13 cellular contexts compared by ENCODE assay signal in genomic region chr12:116266220-116266619, GRCh38. TPM values are rescaled to one million over a fixed set of nuclear protein-coding genes. Genes with fewer than 3 reads are reported as not detected.
DNase-seq lines count a peak whose midpoint lies in the region; ATAC-seq and TF ChIP-seq lines count a peak whose summit lies in the region.
"Had no signal": no experiment of that assay in that cellular context is flagged by ENCODE, and none has a peak within 500 bp of the region (broad histone marks: within the 10 kb centered on the region; RNA-seq: fewer than 3 reads in every experiment).

No MANE protein-coding gene starts in this region.

- H3K27ac ChIP-seq in left ventricle myocardium inferior (replicated peaks) (no peak overlapping the region), smooth muscle cell (ENCODE audit: low read depth) (peak overlapping the region; percentile 41), prostate gland (no peak overlapping the region)
- H3K27ac ChIP-seq: ascending aorta had no signal

- WGBS in smooth muscle cell (ENCODE audit: low lambda C conversion rate): 36% methylated on average over 2 of the region's 2 CpGs
- 62% methylated on average over 2 of the region's 2 CpGs for WGBS in prostate gland

- DNase-seq in Right ventricle myocardium inferior (ENCODE audit: missing footprints): no peak
- no peak for DNase-seq in left ventricle myocardium inferior
- DNase-seq in adipocyte (ENCODE audit: low read depth): peak; percentile 24
- no peak for DNase-seq in left ventricle myocardium superior
- no peak for DNase-seq in smooth muscle cell (lab: John Stamatoyannopoulos, UW; ENCODE audit: unreplicated experiment)
- no peak for DNase-seq in prostate gland (ENCODE audit: low spot score)
- DNase-seq in activated CD4-positive, alpha-beta T cell treated with anti-CD3 and anti-CD28 coated beads for 1 hour: no peak
- DNase-seq in Calu3: no peak
- DNase-seq: activated CD8-positive, alpha-beta memory T cell treated with anti-CD3 and anti-CD28 coated beads, Interleukin-2, amount 50 U/mL, for 48 hours; NCI-H526 treated with DMSO at 0.1 percent for 48 hours; stimulated activated naive B cell treated with anti-CD40 and anti-IgM and Interleukin-4, amounts not matched to agents 10 μg/mL and 1 μg/mL and 100 μg/mL, for 72 hours; T-helper 2 cell had no signal

- no peak overlapping the region for H3K27ac Mint-ChIP-seq in Calu3 (ENCODE audit: unreplicated experiment)
- H3K27ac Mint-ChIP-seq: stimulated activated naive B cell treated with anti-CD40 and anti-IgM and Interleukin-4, amounts not matched to agents 10 μg/mL and 1 μg/mL and 100 μg/mL, for 72 hours had no signal

- H3K4me1 ChIP-seq in left ventricle myocardium inferior: peaks cover 95% of the 10 kb centered on the region
- peaks cover 65% of the 10 kb centered on the region for H3K4me1 ChIP-seq in adipocyte (ENCODE audit: control insufficient read depth, insufficient read depth, low read length)
- H3K4me1 ChIP-seq in smooth muscle cell (ENCODE audit: low read depth): peaks cover 61% of the 10 kb centered on the region
- H3K4me1 ChIP-seq in prostate gland (replicated peaks): peaks cover 4% of the 10 kb centered on the region

- H3K4me3 Mint-ChIP-seq in Calu3 (ENCODE audit: low read depth, unreplicated experiment): no peak overlapping the region
- H3K4me3 Mint-ChIP-seq: stimulated activated naive B cell treated with anti-CD40 and anti-IgM and Interleukin-4, amounts not matched to agents 10 μg/mL and 1 μg/mL and 100 μg/mL, for 72 hours had no signal

- ATAC-seq in Right ventricle myocardium inferior (peak; percentile 23), left ventricle myocardium superior (peak; percentile 56)
- ATAC-seq: stimulated activated naive B cell treated with anti-CD40 and anti-IgM and Interleukin-4, amounts not matched to agents 10 μg/mL and 1 μg/mL and 100 μg/mL, for 72 hours had no signal

- H3K27me3 Mint-ChIP-seq in Calu3 (ENCODE audit: unreplicated experiment): no peaks in the 10 kb centered on the region
- H3K27me3 Mint-ChIP-seq: stimulated activated naive B cell treated with anti-CD40 and anti-IgM and Interleukin-4, amounts not matched to agents 10 μg/mL and 1 μg/mL and 100 μg/mL, for 72 hours had no signal

- H3K9me3 ChIP-seq in left ventricle myocardium inferior (replicated peaks) (no peaks in the 10 kb centered on the region), adipocyte (ENCODE audit: control insufficient read depth, low read length) (no peaks in the 10 kb centered on the region), smooth muscle cell (replicated peaks; ENCODE audit: low read depth) (no peaks in the 10 kb centered on the region), prostate gland (no peaks in the 10 kb centered on the region)
- H3K9me3 ChIP-seq: ascending aorta had no signal

- H3K27me3 ChIP-seq in left ventricle myocardium inferior (ENCODE audit: low read depth) (no peaks in the 10 kb centered on the region), adipocyte (replicated peaks; ENCODE audit: control insufficient read depth, insufficient read depth, low read length) (no peaks in the 10 kb centered on the region), smooth muscle cell (ENCODE audit: low read depth) (no peaks in the 10 kb centered on the region), prostate gland (replicated peaks; ENCODE audit: insufficient read depth) (no peaks in the 10 kb centered on the region)
- H3K27me3 ChIP-seq: ascending aorta had no signal

- H3K4me3 ChIP-seq in left ventricle myocardium inferior (no peak overlapping the region), adipocyte (ENCODE audit: low read length) (peak overlapping the region; percentile 59), smooth muscle cell (no peak overlapping the region), prostate gland (no peak overlapping the region)
- H3K4me3 ChIP-seq: ascending aorta had no signal

- no peak for TF ChIP-seq POLR2A in prostate gland (IDR thresholded peaks at IDR 0.05)

- no TSS peak for BruUV-seq in Calu3 (replicated peaks; lab: Mats Ljungman, UMichigan)

- H3K4me2 ChIP-seq in smooth muscle cell: peak overlapping the region; percentile 60

- H3K36me3 Mint-ChIP-seq in Calu3 (ENCODE audit: insufficient read depth, unreplicated experiment): no peaks in the 10 kb centered on the region

- no peak overlapping the region for H2AFZ ChIP-seq in smooth muscle cell (ENCODE audit: low read depth)

- peaks cover 100% of the 10 kb centered on the region for H4K20me1 ChIP-seq in smooth muscle cell (ENCODE audit: low read depth)

- intact Hi-C loops in Right ventricle myocardium inferior (cut with DNase I): loop anchor here (10.0 kb wide), 1 partner anchor 429 kb away; no protein-coding TSS in a partner anchor
- intact Hi-C loops in left ventricle myocardium inferior (cut with micrococcal nuclease): no loop called here
- intact Hi-C loops in left ventricle myocardium superior (cut with micrococcal nuclease): no loop called here
- intact Hi-C loops in prostate gland (cut with DNase I): no loop called here
- intact Hi-C loops in Calu3 (cut with micrococcal nuclease; ENCODE audit: unreplicated experiment): no loop called here

- peak overlapping the region; percentile 27 for H3K9ac ChIP-seq in adipocyte (ENCODE audit: low read length)
- no peak overlapping the region for H3K9ac ChIP-seq in smooth muscle cell (ENCODE audit: low read depth)

- TF ChIP-seq CTCF in left ventricle myocardium inferior (IDR thresholded peaks at IDR 0.05; ENCODE audit: borderline replicate concordance) (no peak), smooth muscle cell (IDR thresholded peaks at IDR 0.05; ENCODE audit: borderline replicate concordance, insufficient read depth, poor library complexity, severe bottlenecking) (no peak), prostate gland (IDR thresholded peaks at IDR 0.05) (no peak), Calu3 (IDR thresholded peaks at IDR 0.05; ENCODE audit: unreplicated experiment) (no peak)

- H3K79me2 ChIP-seq in smooth muscle cell (ENCODE audit: low read depth): peaks cover 100% of the 10 kb centered on the region

- no peaks in the 10 kb centered on the region for H3K36me3 ChIP-seq in left ventricle myocardium inferior
- H3K36me3 ChIP-seq in adipocyte (ENCODE audit: control insufficient read depth, insufficient read depth, low read length, severe bottlenecking): no peaks in the 10 kb centered on the region
- no peaks in the 10 kb centered on the region for H3K36me3 ChIP-seq in smooth muscle cell (ENCODE audit: low read depth)
- no peaks in the 10 kb centered on the region for H3K36me3 ChIP-seq in prostate gland
- H3K36me3 ChIP-seq: ascending aorta had no signal

- no peaks in the 10 kb centered on the region for H3F3A ChIP-seq in smooth muscle cell (ENCODE audit: low read depth)

- CTCF ChIA-PET in Calu3 (lab: Charles Lee): no interaction called here

- H3K9me3 Mint-ChIP-seq in Calu3 (ENCODE audit: low read depth, unreplicated experiment): no peaks in the 10 kb centered on the region
- H3K9me3 Mint-ChIP-seq: stimulated activated naive B cell treated with anti-CD40 and anti-IgM and Interleukin-4, amounts not matched to agents 10 μg/mL and 1 μg/mL and 100 μg/mL, for 72 hours had no signal

- peaks cover 9% of the 10 kb centered on the region for H3K4me1 Mint-ChIP-seq in Calu3 (ENCODE audit: low read depth, unreplicated experiment)

RNA-seq across cellular contexts. Expression of gene MED13L, which starts 11.3 kb away (rescaled TPM):
- 59.8 TPM for total RNA-seq in Right ventricle myocardium inferior
- total RNA-seq in left ventricle myocardium inferior: 55.0 TPM
- total RNA-seq in left ventricle myocardium superior: 64.0 TPM
- 65.9 and 74.3 TPM in 2 replicates for total RNA-seq in smooth muscle cell
- 13.2 and 20.3 TPM in 2 replicates for polyA plus RNA-seq in smooth muscle cell
- total RNA-seq in prostate gland: 100 to 1,000 TPM in 1 of 2 donors, 10 to 100 TPM in 1; 88.9 to 140 TPM
- total RNA-seq in Calu3 (2022): 89.0 and 89.6 TPM in 2 replicates
